ENCODE assay signal across 34 cellular contexts in the genomic region with DNA sequence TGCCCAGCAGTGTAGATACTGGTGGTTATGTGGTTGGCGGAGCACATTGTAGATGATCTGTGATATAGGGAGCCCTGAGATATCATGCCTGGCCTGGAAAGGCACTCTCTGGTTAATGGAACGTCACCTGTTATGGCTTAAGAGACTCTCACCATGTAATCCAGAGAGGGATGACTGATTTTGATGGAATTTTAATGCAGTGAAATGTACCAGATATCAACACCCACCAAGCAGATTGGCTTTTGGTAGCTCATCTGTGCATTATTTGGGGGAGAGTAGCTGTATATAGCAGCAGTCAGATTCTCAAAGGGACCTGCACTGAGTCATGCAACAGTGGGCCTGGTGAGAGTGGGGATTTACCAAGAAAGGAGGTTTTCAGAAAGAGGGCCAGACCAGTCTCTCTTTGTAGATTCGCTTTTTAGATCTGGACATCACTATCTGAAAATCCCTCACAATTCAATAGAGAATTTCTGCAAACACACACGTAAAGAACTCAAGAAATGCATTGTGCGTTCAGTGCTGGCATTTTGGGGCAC. TPM values are rescaled to one million over a fixed set of nuclear protein-coding genes. Genes with fewer than 3 reads are reported as not detected.
"Had no signal": no experiment of that assay in that cellular context is flagged by ENCODE, and none has a peak within 500 bp of the region (broad histone marks: within the 10 kb centered on the region; RNA-seq: fewer than 3 reads in every experiment).

No MANE protein-coding gene starts in this region.

- H3K4me1 ChIP-seq: breast epithelium, SJSA1 had no signal

- H3K9me3 ChIP-seq: adrenal gland, body of pancreas, breast epithelium, SJSA1, SK-N-SH had no signal

- DNase-seq: activated CD4-positive, alpha-beta T cell treated with anti-CD3 and anti-CD28 coated beads for 36 hours; activated CD4-positive, alpha-beta T cell treated with anti-CD3 and anti-CD28 coated beads, Interleukin-2, amount 10 ng/mL, durations not matched to agents 7 days and 5 days; activated CD4-positive, alpha-beta T cell treated with anti-CD3 and anti-CD28 coated beads, Interleukin-2, amount 50 U/mL, for 48 hours; activated CD8-positive, alpha-beta memory T cell treated with anti-CD3 and anti-CD28 coated beads, Interleukin-2, amount 50 U/mL, for 4 hours; activated gamma-delta T cell treated with Interleukin-2 at 50 U/mL for 16 hours; activated naive CD4-positive, alpha-beta T cell treated with anti-CD3 and anti-CD28 coated beads for 36 hours; activated T-cell treated with anti-CD3 and anti-CD28 coated beads for 4 hours; activated T-cell treated with anti-CD3 and anti-CD28 coated beads, Interleukin-2, amount 50 U/mL, for 4 hours; adrenal gland; body of pancreas; caudate nucleus; NCI-H1105; NCI-H1417 treated with DMSO at 0.1 percent for 48 hours; NCI-H187 treated with DMSO at 0.1 percent for 48 hours; NCI-H2081; NCI-H2171 treated with DMSO at 0.1 percent for 48 hours; NCI-H2227 treated with DMSO at 0.1 percent for 48 hours; NCI-H446; NCI-H510A treated with DMSO at 0.1 percent for 48 hours; NCI-H69; OCI-M1; SHP77; SK-N-SH had no signal

- H3K27ac ChIP-seq: adrenal gland, body of pancreas, breast epithelium, KMS-11, SJSA1 had no signal

- H3K4me3 Mint-ChIP-seq: activated CD4-positive, alpha-beta T cell treated with anti-CD3 and anti-CD28 coated beads for 36 hours; activated CD4-positive, alpha-beta T cell treated with anti-CD3 and anti-CD28 coated beads, Interleukin-2, amount 10 ng/mL, durations not matched to agents 7 days and 5 days; activated naive CD4-positive, alpha-beta T cell treated with anti-CD3 and anti-CD28 coated beads for 36 hours; activated T-cell treated with anti-CD3 and anti-CD28 coated beads, Interleukin-2, amount 50 U/mL, for 4 hours; activated T-helper 1 cell treated with anti-CD3 and anti-CD28 coated beads, Interleukin-12 subunit alpha, Interleukin-12 subunit beta, Interleukin-2, Interleukin-4 antibody, amounts not matched to agents 30 ng/mL and 10 ng/mL and 1 ng/mL, durations not matched to agents 14 hours and 24 hours and 36 hours; T-helper 1 cell treated with Interleukin-12 subunit alpha and Interleukin-12 subunit beta and Interleukin-4 antibody, amounts not matched to agents 30 μg/mL and 1 μg/mL, for 36 hours; T-helper 2 cell treated with Interferon-gamma antibody and Interleukin-4, amounts not matched to agents 5 μg/mL and 100 μg/mL, for 36 hours had no signal

- H3K9me3 Mint-ChIP-seq: activated CD4-positive, alpha-beta T cell treated with anti-CD3 and anti-CD28 coated beads, Interleukin-2, amount 10 ng/mL, durations not matched to agents 7 days and 5 days; activated naive CD4-positive, alpha-beta T cell treated with anti-CD3 and anti-CD28 coated beads for 36 hours; activated naive CD4-positive, alpha-beta T cell treated with anti-CD3 and anti-CD28 coated beads, Interleukin-2, amount 50 U/mL, for 72 hours; activated T-cell treated with anti-CD3 and anti-CD28 coated beads, Interleukin-2, amount 50 U/mL, for 4 hours; activated T-helper 1 cell treated with anti-CD3 and anti-CD28 coated beads, Interleukin-12 subunit alpha, Interleukin-12 subunit beta, Interleukin-2, Interleukin-4 antibody, amounts not matched to agents 30 ng/mL and 10 ng/mL and 1 ng/mL, durations not matched to agents 14 hours and 24 hours and 36 hours; T-helper 1 cell treated with Interleukin-12 subunit alpha and Interleukin-12 subunit beta and Interleukin-4 antibody, amounts not matched to agents 30 μg/mL and 1 μg/mL, for 36 hours; T-helper 2 cell treated with Interferon-gamma antibody and Interleukin-4, amounts not matched to agents 5 μg/mL and 100 μg/mL, for 36 hours had no signal

- H3K27me3 Mint-ChIP-seq: activated CD4-positive, alpha-beta T cell treated with anti-CD3 and anti-CD28 coated beads for 36 hours; activated CD4-positive, alpha-beta T cell treated with anti-CD3 and anti-CD28 coated beads, Interleukin-2, amount 10 ng/mL, durations not matched to agents 7 days and 5 days had no signal

- H3K36me3 ChIP-seq: adrenal gland, breast epithelium, SJSA1 had no signal

- H3K4me2 ChIP-seq: KMS-11, SK-N-SH had no signal

- H3K9ac ChIP-seq: KMS-11, SK-N-SH had no signal

- H3K27me3 ChIP-seq: adrenal gland, body of pancreas, SJSA1 had no signal

- ATAC-seq: activated CD4-positive, alpha-beta T cell treated with anti-CD3 and anti-CD28 coated beads for 36 hours; activated CD4-positive, CD25-positive, alpha-beta regulatory T cell treated with anti-CD3 and anti-CD28 coated beads, Interleukin-2, amount 50 U/mL, for 24 hours; activated naive CD4-positive, alpha-beta T cell treated with anti-CD3 and anti-CD28 coated beads, Interleukin-2, amount 50 U/mL, for 72 hours; activated T-cell treated with anti-CD3 and anti-CD28 coated beads, Interleukin-2, amount 50 U/mL, for 4 hours; body of pancreas had no signal

- H3K27ac Mint-ChIP-seq: activated CD4-positive, alpha-beta T cell treated with anti-CD3 and anti-CD28 coated beads for 36 hours; activated naive CD4-positive, alpha-beta T cell treated with anti-CD3 and anti-CD28 coated beads for 36 hours; activated naive CD4-positive, alpha-beta T cell treated with anti-CD3 and anti-CD28 coated beads, Interleukin-2, amount 50 U/mL, for 72 hours; activated T-helper 1 cell treated with anti-CD3 and anti-CD28 coated beads, Interleukin-12 subunit alpha, Interleukin-12 subunit beta, Interleukin-2, Interleukin-4 antibody, amounts not matched to agents 30 ng/mL and 10 ng/mL and 1 ng/mL, durations not matched to agents 14 hours and 24 hours and 36 hours; T-helper 1 cell treated with Interleukin-12 subunit alpha and Interleukin-12 subunit beta and Interleukin-4 antibody, amounts not matched to agents 30 μg/mL and 1 μg/mL, for 36 hours; T-helper 2 cell treated with Interferon-gamma antibody and Interleukin-4, amounts not matched to agents 5 μg/mL and 100 μg/mL, for 36 hours had no signal

- H3K36me3 Mint-ChIP-seq: activated naive CD4-positive, alpha-beta T cell treated with anti-CD3 and anti-CD28 coated beads, Interleukin-2, amount 50 U/mL, for 72 hours had no signal

- H3K4me3 ChIP-seq: adrenal gland, body of pancreas, breast epithelium, SJSA1 had no signal

RNA-seq across cellular contexts. Expression of a gene that starts 19.2 kb away (rescaled TPM):
- total RNA-seq: activated CD4-positive, alpha-beta T cell treated with anti-CD3 and anti-CD28 coated beads for 36 hours; activated CD4-positive, alpha-beta T cell treated with anti-CD3 and anti-CD28 coated beads, Interleukin-2, amount 10 ng/mL, durations not matched to agents 7 days and 5 days; activated naive CD4-positive, alpha-beta T cell treated with anti-CD3 and anti-CD28 coated beads for 36 hours; activated naive CD4-positive, alpha-beta T cell treated with anti-CD3 and anti-CD28 coated beads, Interleukin-2, amount 50 U/mL, for 72 hours; activated T-cell treated with anti-CD3 and anti-CD28 coated beads, Interleukin-2, amount 50 U/mL, for 4 hours; activated T-helper 1 cell treated with anti-CD3 and anti-CD28 coated beads, Interleukin-12 subunit alpha, Interleukin-12 subunit beta, Interleukin-2, Interleukin-4 antibody, amounts not matched to agents 30 ng/mL and 10 ng/mL and 1 ng/mL, durations not matched to agents 14 hours and 24 hours and 36 hours; astrocyte; body of pancreas; breast epithelium; cerebellum; M059J; SJSA1 had no signal
- polyA plus RNA-seq: SK-N-SH had no signal
